ENCODE assay signal across 8 cellular contexts in the genomic region with DNA sequence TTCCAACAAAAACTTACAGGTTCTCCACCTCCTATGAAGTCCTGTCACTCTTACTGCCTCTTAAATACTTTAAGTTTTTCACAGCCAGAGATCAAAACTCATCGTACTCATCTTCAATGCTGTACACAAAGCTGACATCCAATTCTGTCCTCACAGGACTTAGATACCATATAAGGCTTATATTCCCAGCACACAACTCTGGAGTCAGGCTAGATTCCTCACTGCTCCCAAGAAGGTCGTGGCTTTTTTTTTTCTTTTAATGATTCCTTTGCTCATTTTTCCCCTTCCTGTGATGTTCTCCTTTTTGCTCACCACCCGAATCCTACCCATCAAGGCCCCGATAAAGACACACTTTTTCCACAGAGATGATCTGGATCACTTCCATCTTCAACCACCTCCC. TPM values are rescaled to one million over a fixed set of nuclear protein-coding genes. Genes with fewer than 3 reads are reported as not detected.
DNase-seq lines count a peak whose midpoint lies in the region; ATAC-seq, FAIRE-seq and TF ChIP-seq lines count a peak whose summit lies in the region.

No MANE protein-coding gene starts in this region.

- no peaks in the 10 kb centered on the region for H3K27me3 ChIP-seq in Caco-2 (replicated peaks; ENCODE audit: control insufficient read depth, insufficient read depth, low read length)
- no peaks in the 10 kb centered on the region for H3K27me3 ChIP-seq in PC-9 (ENCODE audit: insufficient read depth, low read depth)
- H3K27me3 ChIP-seq in pancreas: no peaks in the 10 kb centered on the region

- H4K20me1 ChIP-seq in PC-9 (ENCODE audit: insufficient read depth): no peaks in the 10 kb centered on the region

- H3K36me3 ChIP-seq in Caco-2 (ENCODE audit: control insufficient read depth, insufficient read depth, low read length): no peaks in the 10 kb centered on the region
- H3K36me3 ChIP-seq in PC-9 (ENCODE audit: low read depth): peaks cover 7% of the 10 kb centered on the region; the same call in 1 of the 2 replicates
- H3K36me3 ChIP-seq in pancreas: no peaks in the 10 kb centered on the region

- H3K27ac Mint-ChIP-seq in Caco-2 (ENCODE audit: unreplicated experiment): peak overlapping the region; percentile 98

- no peaks in the 10 kb centered on the region for H3K9me2 ChIP-seq in PC-9 (ENCODE audit: insufficient read depth)

- H3K36me3 Mint-ChIP-seq in Caco-2 (ENCODE audit: insufficient read depth, unreplicated experiment): peaks cover 27% of the 10 kb centered on the region

- H3F3A ChIP-seq in PC-9 (ENCODE audit: insufficient read depth, low read depth): peaks cover 11% of the 10 kb centered on the region; the same call in 1 of the 2 replicates

- H3K9me3 ChIP-seq in Caco-2: no peaks in the 10 kb centered on the region
- H3K9me3 ChIP-seq in PC-9 (ENCODE audit: insufficient read depth, low read depth): no peaks in the 10 kb centered on the region
- no peaks in the 10 kb centered on the region for H3K9me3 ChIP-seq in pancreas

- intact Hi-C loops in Caco-2 (cut with micrococcal nuclease; ENCODE audit: unreplicated experiment) (loop anchor here (5.0 kb wide), 1 partner anchor 66 kb away; no protein-coding TSS in a partner anchor), PC-9 (cut with micrococcal nuclease; ENCODE audit: unreplicated experiment) (no loop called here), pancreas (cut with DNase I) (loop anchor here in 1 of 3 donors (10.0 kb wide), 1 partner anchor 49 kb away; a partner anchor contains a TSS)

- TF ChIP-seq CTCF in Caco-2 (IDR thresholded peaks at IDR 0.05; ENCODE audit: insufficient read depth in 1 of 2, low read depth in 1 of 2, low read length in 1 of 2, severe bottlenecking in 1 of 2, unreplicated experiment in 1 of 2) (no peak), PC-9 (conservative IDR thresholded peaks at IDR 0.05) (no peak), epithelial cell of esophagus (IDR thresholded peaks at IDR 0.05; ENCODE audit: insufficient read depth, low read depth, low read length, missing control alignments) (no peak), pancreas (IDR thresholded peaks at IDR 0.05) (no peak)

- H3K27me3 Mint-ChIP-seq in Caco-2 (ENCODE audit: insufficient read depth, unreplicated experiment): no peaks in the 10 kb centered on the region

- no peak for DNase-seq in Caco-2
- DNase-seq in PC-9: no peak
- no peak for DNase-seq in epithelial cell of esophagus (ENCODE audit: low read depth)
- DNase-seq in pancreas: no peak
- no peak for DNase-seq in HuH-7 (ENCODE audit: low spot score)

- peaks cover 20% of the 10 kb centered on the region for H3K4me1 Mint-ChIP-seq in Caco-2 (ENCODE audit: low read depth, unreplicated experiment)

- FAIRE-seq in pancreas (lab: Jason Lieb, UNC): no peak

- H2AFZ ChIP-seq in PC-9: no peak overlapping the region

- H3K9me3 Mint-ChIP-seq in Caco-2 (ENCODE audit: unreplicated experiment): no peaks in the 10 kb centered on the region

- ATAC-seq in pancreas (no peak), HG03439 (IDR thresholded peaks at IDR 0.05; ENCODE audit: unreplicated experiment) (no peak), HG02759 (IDR thresholded peaks at IDR 0.05; ENCODE audit: unreplicated experiment) (no peak), GM19035 (IDR thresholded peaks at IDR 0.05; ENCODE audit: unreplicated experiment) (no peak)

- H3K4me2 ChIP-seq in PC-9: peak overlapping the region; percentile 97

- no peaks in the 10 kb centered on the region for H3K4me1 ChIP-seq in Caco-2
- H3K4me1 ChIP-seq in PC-9 (replicated peaks; ENCODE audit: insufficient read depth): peaks cover 15% of the 10 kb centered on the region; the same call in 1 of the 2 replicates
- H3K4me1 ChIP-seq in pancreas: peaks cover 0 to 30% (median 4%) of the 10 kb centered on the region in 3 donors

- H3K79me2 ChIP-seq in PC-9 (ENCODE audit: low read depth): peaks cover 75% of the 10 kb centered on the region

- H3K27ac ChIP-seq in PC-9 (peak overlapping the region; percentile 96), pancreas (peak overlapping the region in 2 of 4 donors; percentile 95 to 96)

- WGBS in pancreas, 2 donors: 14 to 39% methylated on average over 4 of the region's 4 CpGs

- H3K4me3 Mint-ChIP-seq in Caco-2 (ENCODE audit: unreplicated experiment): peak overlapping the region; percentile 95

- CTCF ChIA-PET in Caco-2 (lab: Charles Lee) (interaction anchor here (1.4 kb wide), 1 partner anchor 9 kb away, joined by 4 read pairs; no protein-coding TSS in a partner anchor), PC-9 (lab: Charles Lee) (no interaction called here)

- POLR2A ChIA-PET in Caco-2 (lab: Charles Lee) (interaction anchor here (0.6 to 1.8 kb wide), 5 partner anchors 21 to 296 kb away, joined by 5 to 13 read pairs (median 9); a partner anchor contains a TSS), PC-9 (lab: Charles Lee; ENCODE audit: unreplicated experiment) (no interaction called here)

- H3K4me3 ChIP-seq in Caco-2 (ENCODE audit: low read depth, low read length): peak overlapping the region; percentile 62
- peak overlapping the region; percentile 99 for H3K4me3 ChIP-seq in PC-9
- H3K4me3 ChIP-seq in epithelial cell of esophagus (ENCODE audit: low read length): peak overlapping the region; percentile 73
- H3K4me3 ChIP-seq in pancreas: peak overlapping the region in 3 of 4 donors; percentile 68 to 89 (median 72)

- BruUV-seq in Caco-2 (replicated peaks; lab: Mats Ljungman, UMichigan) (TSS peak; percentile 55), PC-9 (replicated peaks; lab: Mats Ljungman, UMichigan) (no TSS peak)

RNA-seq across cellular contexts. Expression of a gene that starts 0.9 kb away (rescaled TPM):
- total RNA-seq in Caco-2 (2022): 19.3 and 19.4 TPM in 2 replicates
- 18.5 and 23.6 TPM in 2 replicates for total RNA-seq in PC-9 (2021)
- 10 to 100 TPM in 2 of 6 donors, 1 to 10 TPM in 4; 6.8 to 13.2 (median 9.4) TPM for total RNA-seq in pancreas
- 1 to 10 TPM; 4.4 to 6.9 TPM for polyA plus RNA-seq in pancreas

RNA-seq across cellular contexts. Expression of a gene that starts 1.0 kb away (rescaled TPM):
- total RNA-seq in Caco-2 (2022) (33.9 and 34.0 TPM in 2 replicates), PC-9 (2021) (31.6 and 35.6 TPM in 2 replicates), pancreas (10 to 100 TPM; 13.1 to 32.9 (median 17.6) TPM)
- polyA plus RNA-seq in pancreas: 10 to 100 TPM; 54.5 to 91.0 TPM

RNA-seq across cellular contexts. Expression of a gene that starts 44.6 kb away (rescaled TPM):
- 22.9 and 25.5 TPM in 2 replicates for total RNA-seq in Caco-2 (2022)
- total RNA-seq in PC-9 (2021): 26.7 and 30.7 TPM in 2 replicates
- total RNA-seq in pancreas: 10 to 100 TPM; 11.7 to 22.0 (median 16.5) TPM
- polyA plus RNA-seq in pancreas: 10 to 100 TPM in 1 of 2 donors, 1 to 10 TPM in 1; 8.7 to 18.4 TPM
